Comparison of ENCODE assay signal across 2 cellular contexts in genomic region chr21:14166463-14167223, GRCh38.
TF ChIP-seq lines count a peak whose summit lies in the region.

No MANE protein-coding gene starts in this region.

TF ChIP-seq in IMR-90, 13 proteins besides CTCF, POLR2A, EP300 and RAD21:
- TF ChIP-seq MAFK (IDR thresholded peaks at IDR 0.05; ENCODE audit: low read depth, low read length) = peak; percentile 48

TF ChIP-seq in HepG2, 621 proteins besides CTCF, POLR2A, EP300 and RAD21:
- peak; percentile 72 for TF ChIP-seq MAFF (IDR thresholded peaks at IDR 0.05; ENCODE audit: low read depth, low read length)
- peak; percentile 30; the same call in 1 of the 2 replicates for TF ChIP-seq ZNF281 (CRISPR knock-in tag; IDR thresholded peaks at IDR 0.05; ENCODE audit: borderline replicate concordance)
- TF ChIP-seq MAFK (conservative IDR thresholded peaks at IDR 0.05 in 1 of 2, IDR thresholded peaks at IDR 0.05 in 1 of 2; ENCODE audit: low read length in 2 of 2) = peak; percentile 56 to 76
TF ChIP-seq in HepG2: peak in this region for 3; not testable (repeated sequence) for 618.
